ENCODE assay signal across 8 cellular contexts in genomic region chr6:42547407-42548329, GRCh38. TPM values are rescaled to one million over a fixed set of nuclear protein-coding genes. Genes with fewer than 3 reads are reported as not detected.
DNase-seq lines count a peak whose midpoint lies in the region; ATAC-seq and TF ChIP-seq lines count a peak whose summit lies in the region.

No MANE protein-coding gene starts in this region.

- H3K36me3 ChIP-seq in RWPE2 (ENCODE audit: low read depth) = no peaks in the 10 kb centered on the region
- no peaks in the 10 kb centered on the region for H3K36me3 ChIP-seq in neural progenitor cell

- H3K9me3 ChIP-seq in RWPE2 (ENCODE audit: severe bottlenecking) = no peaks in the 10 kb centered on the region
- H3K9me3 ChIP-seq in neural progenitor cell (ENCODE audit: low read depth) = no peaks in the 10 kb centered on the region

- H3K4me3 ChIP-seq in RWPE2 (ENCODE audit: severe bottlenecking) = peak overlapping the region; percentile 25
- H3K4me3 ChIP-seq in neural progenitor cell = peak overlapping the region; percentile 47

- H4K20me1 ChIP-seq in neural progenitor cell (ENCODE audit: low read depth) = no peaks in the 10 kb centered on the region

- no peaks in the 10 kb centered on the region for H3K36me3 Mint-ChIP-seq in neural progenitor cell

- no peaks in the 10 kb centered on the region for H3K79me2 ChIP-seq in neural progenitor cell (ENCODE audit: low read depth)

- H3K27me3 Mint-ChIP-seq in neural progenitor cell (ENCODE audit: insufficient read depth, low read depth) = peaks cover 2% of the 10 kb centered on the region
- H3K27me3 Mint-ChIP-seq in stimulated activated naive CD8-positive, alpha-beta T cell treated with anti-CD3 and anti-CD28 coated beads, Interleukin-15, amount 100 ng/mL, for 72 hours = peaks cover 20% of the 10 kb centered on the region

- H3K4me2 ChIP-seq in neural progenitor cell = peak overlapping the region; percentile 74

- H3K27me3 ChIP-seq in RWPE2 (ENCODE audit: insufficient read depth, poor library complexity, severe bottlenecking) (no peaks in the 10 kb centered on the region), foreskin keratinocyte (no peaks in the 10 kb centered on the region), neural progenitor cell (no peaks in the 10 kb centered on the region)

- ATAC-seq in GM21717 (IDR thresholded peaks at IDR 0.05; ENCODE audit: unreplicated experiment) (peak; percentile 53), RWPE2 (ENCODE audit: low read depth) (peak; percentile 97), foreskin keratinocyte (peak; percentile 93)
- peak; percentile 100 for ATAC-seq in stimulated activated naive CD8-positive, alpha-beta T cell treated with anti-CD3 and anti-CD28 coated beads, Interleukin-15, amount 100 ng/mL, for 72 hours

- H3K27ac ChIP-seq in RWPE2 (ENCODE audit: poor library complexity, severe bottlenecking) (no peak overlapping the region), foreskin keratinocyte (no peak overlapping the region), neural progenitor cell (no peak overlapping the region)

- no peaks in the 10 kb centered on the region for H3K9me3 Mint-ChIP-seq in neural progenitor cell
- no peaks in the 10 kb centered on the region for H3K9me3 Mint-ChIP-seq in stimulated activated naive CD8-positive, alpha-beta T cell treated with anti-CD3 and anti-CD28 coated beads, Interleukin-15, amount 100 ng/mL, for 72 hours

- peak; percentile 97 for TF ChIP-seq CTCF in RWPE2 (IDR thresholded peaks at IDR 0.05; ENCODE audit: poor library complexity, severe bottlenecking)
- TF ChIP-seq CTCF in foreskin keratinocyte (conservative IDR thresholded peaks at IDR 0.05) = peak; percentile 98
- TF ChIP-seq CTCF in neural progenitor cell (IDR thresholded peaks at IDR 0.05) = peak; percentile 99

- H3K9ac ChIP-seq in neural progenitor cell = no peak overlapping the region

- H3K4me1 Mint-ChIP-seq in neural progenitor cell = peaks cover 12% of the 10 kb centered on the region
- peaks cover 13% of the 10 kb centered on the region for H3K4me1 Mint-ChIP-seq in stimulated activated naive CD8-positive, alpha-beta T cell treated with anti-CD3 and anti-CD28 coated beads, Interleukin-15, amount 100 ng/mL, for 72 hours

- H3F3A ChIP-seq in neural progenitor cell (ENCODE audit: low read depth) = peaks cover 10% of the 10 kb centered on the region

- H2AFZ ChIP-seq in neural progenitor cell (replicated peaks) = peak overlapping the region; percentile 96

- DNase-seq in DMS 273 (lab: John Stamatoyannopoulos, UW; ENCODE audit: unreplicated experiment) (peak; percentile 92), LoVo (ENCODE audit: low spot score) (peak; percentile 76), RWPE2 (ENCODE audit: low spot score) (no peak), activated gamma-delta T cell treated with Interleukin-2 at 50 U/mL for 16 hours (peak; percentile 89), foreskin keratinocyte (peak; percentile 36 to 69), neural progenitor cell (ENCODE audit: low spot score) (peak; percentile 88)
- peak; percentile 89 to 90 for DNase-seq in stimulated activated naive CD8-positive, alpha-beta T cell treated with anti-CD3 and anti-CD28 coated beads, Interleukin-15, amount 100 ng/mL, for 72 hours

- H3K27ac Mint-ChIP-seq in neural progenitor cell = peak overlapping the region; percentile 95
- peak overlapping the region; percentile 74 to 91 for H3K27ac Mint-ChIP-seq in stimulated activated naive CD8-positive, alpha-beta T cell treated with anti-CD3 and anti-CD28 coated beads, Interleukin-15, amount 100 ng/mL, for 72 hours

- H3K4me3 Mint-ChIP-seq in neural progenitor cell = peak overlapping the region; percentile 87
- peak overlapping the region; percentile 78 for H3K4me3 Mint-ChIP-seq in stimulated activated naive CD8-positive, alpha-beta T cell treated with anti-CD3 and anti-CD28 coated beads, Interleukin-15, amount 100 ng/mL, for 72 hours

- H3K4me1 ChIP-seq in RWPE2 (ENCODE audit: insufficient read depth, poor library complexity, severe bottlenecking) (no peaks in the 10 kb centered on the region), foreskin keratinocyte (no peaks in the 10 kb centered on the region), neural progenitor cell (peaks cover 7% of the 10 kb centered on the region)

RNA-seq across cellular contexts. Expression of gene UBR2, which starts 16.2 kb away (rescaled TPM):
- 16.2 and 17.4 TPM in 2 replicates for total RNA-seq in foreskin keratinocyte
- 3.2 and 3.7 TPM in 2 replicates for polyA plus RNA-seq in foreskin keratinocyte
- 24.4 and 34.7 TPM in 2 replicates for total RNA-seq in neural progenitor cell (ENCODE audit: low replicate concordance)
